ENCODE assay signal across 9 cellular contexts in genomic region chr2:69774984-69775982, GRCh38. TPM values are rescaled to one million over a fixed set of nuclear protein-coding genes. Genes with fewer than 3 reads are reported as not detected.
DNase-seq lines count a peak whose midpoint lies in the region; ATAC-seq and TF ChIP-seq lines count a peak whose summit lies in the region.
"Had no signal": no experiment of that assay in that cellular context is flagged by ENCODE, and none has a peak within 500 bp of the region (broad histone marks: within the 10 kb centered on the region; RNA-seq: fewer than 3 reads in every experiment).

No MANE protein-coding gene starts in this region.

- no peaks in the 10 kb centered on the region for H3K36me3 Mint-ChIP-seq in activated naive CD4-positive, alpha-beta T cell treated with anti-CD3 and anti-CD28 coated beads for 36 hours (ENCODE audit: low read depth)
- H3K36me3 Mint-ChIP-seq in IgD-negative memory B cell, result no peaks in the 10 kb centered on the region
- peaks cover 5% of the 10 kb centered on the region for H3K36me3 Mint-ChIP-seq in endodermal cell (ENCODE audit: low read depth)

- 87% methylated on average over 7 of the region's 7 CpGs for WGBS in hepatocyte (ENCODE audit: low lambda C conversion rate, missing lambda C conversion rate)
- WGBS in upper lobe of left lung, 2 donors, result 49 to 59% methylated on average over 7 of the region's 7 CpGs
- WGBS in endodermal cell (ENCODE audit: insufficient coverage in 1 of 2, insufficient read length in 1 of 2), 2 experiments, result 91 to 93% methylated on average over 2 to 7 of the region's 7 CpGs

- H3K4me2 ChIP-seq in hepatocyte, result no peak overlapping the region

- H3K36me3 ChIP-seq in hepatocyte (replicated peaks; ENCODE audit: insufficient read depth, low read depth) (no peaks in the 10 kb centered on the region), upper lobe of left lung (no peaks in the 10 kb centered on the region), MG63 (no peaks in the 10 kb centered on the region; the same call in 1 of the 2 replicates), endodermal cell (ENCODE audit: control insufficient read depth, insufficient read depth, low read length) (no peaks in the 10 kb centered on the region)

- CTCF ChIA-PET in activated naive CD4-positive, alpha-beta T cell treated with anti-CD3 and anti-CD28 coated beads for 36 hours (lab: Charles Lee), result interaction anchor here (0.6 to 1.3 kb wide), 2 partner anchors 51 to 1590 kb away, joined by 3 read pairs; no protein-coding TSS in a partner anchor

- peak; percentile 49 for DNase-seq in activated naive CD4-positive, alpha-beta T cell treated with anti-CD3 and anti-CD28 coated beads for 36 hours
- no peak for DNase-seq in activated naive CD4-positive, alpha-beta T cell treated with anti-CD3 and anti-CD28 coated beads, Interleukin-2, amount 50 U/mL, for 16 hours
- DNase-seq in hepatocyte (ENCODE audit: low spot score), result no peak
- peak in 1 of 2 donors; percentile 32 for DNase-seq in upper lobe of left lung
- no peak for DNase-seq in DMS79 treated with DMSO at 0.1 percent for 48 hours (lab: John Stamatoyannopoulos, UW)
- no peak for DNase-seq in MG63
- DNase-seq in endodermal cell, result no peak
- DNase-seq: NCI-H82 had no signal

- H3K27me3 ChIP-seq in hepatocyte, result no peaks in the 10 kb centered on the region
- H3K27me3 ChIP-seq in upper lobe of left lung, result no peaks in the 10 kb centered on the region
- no peaks in the 10 kb centered on the region for H3K27me3 ChIP-seq in MG63
- no peaks in the 10 kb centered on the region for H3K27me3 ChIP-seq in endodermal cell (ENCODE audit: control insufficient read depth, insufficient read depth, low read length, poor library complexity, severe bottlenecking)

- no peaks in the 10 kb centered on the region for H3K9me2 ChIP-seq in hepatocyte (replicated peaks; ENCODE audit: insufficient read depth)

- H3K4me3 Mint-ChIP-seq in activated naive CD4-positive, alpha-beta T cell treated with anti-CD3 and anti-CD28 coated beads for 36 hours, result no peak overlapping the region
- H3K4me3 Mint-ChIP-seq in IgD-negative memory B cell (peak overlapping the region; percentile 8 to 82 (median 46)), endodermal cell (no peak overlapping the region)

- H3K4me1 ChIP-seq in hepatocyte (ENCODE audit: insufficient read depth) (peaks cover 40% of the 10 kb centered on the region), upper lobe of left lung (peaks cover 31 to 55% (median 39%) of the 10 kb centered on the region in 4 donors), endodermal cell (ENCODE audit: control insufficient read depth, insufficient read depth, low read length) (peaks cover 8% of the 10 kb centered on the region)

- no peak overlapping the region for H2AFZ ChIP-seq in hepatocyte

- no peak for ATAC-seq in upper lobe of left lung (ENCODE audit: low FRiP score in 2 of 2)

- peaks cover 43% of the 10 kb centered on the region for H3K79me2 ChIP-seq in hepatocyte

- no peak for TF ChIP-seq EP300 in upper lobe of left lung (IDR thresholded peaks at IDR 0.05)

- no peak for TF ChIP-seq POLR2A in upper lobe of left lung (IDR thresholded peaks at IDR 0.05)

- no peaks in the 10 kb centered on the region for H3K27me3 Mint-ChIP-seq in activated naive CD4-positive, alpha-beta T cell treated with anti-CD3 and anti-CD28 coated beads for 36 hours (ENCODE audit: low read depth)
- no peaks in the 10 kb centered on the region for H3K27me3 Mint-ChIP-seq in IgD-negative memory B cell
- H3K27me3 Mint-ChIP-seq in endodermal cell (ENCODE audit: insufficient read depth), result no peaks in the 10 kb centered on the region

- no peaks in the 10 kb centered on the region for H4K20me1 ChIP-seq in hepatocyte (ENCODE audit: insufficient read depth, poor library complexity, severe bottlenecking)

- intact Hi-C loops in activated naive CD4-positive, alpha-beta T cell treated with anti-CD3 and anti-CD28 coated beads for 36 hours (cut with micrococcal nuclease), result loop anchor here (2.0 kb wide), 3 partner anchors 24 to 54 kb away; partner anchors contain the start of gene GMCL1

- H3K9me3 ChIP-seq in hepatocyte (ENCODE audit: low read depth) (no peaks in the 10 kb centered on the region), upper lobe of left lung (no peaks in the 10 kb centered on the region), MG63 (no peaks in the 10 kb centered on the region), endodermal cell (ENCODE audit: control insufficient read depth, low read length) (peaks cover 15% of the 10 kb centered on the region)

- H3K4me3 ChIP-seq in hepatocyte (no peak overlapping the region), upper lobe of left lung (no peak overlapping the region), MG63 (no peak overlapping the region), endodermal cell (ENCODE audit: low read length) (no peak overlapping the region)

- H3K9ac ChIP-seq in endodermal cell (ENCODE audit: extremely low read depth, low read length, poor library complexity, severe bottlenecking), result no peak overlapping the region

- H3K9me3 Mint-ChIP-seq in activated naive CD4-positive, alpha-beta T cell treated with anti-CD3 and anti-CD28 coated beads for 36 hours, result peaks cover 5% of the 10 kb centered on the region
- H3K9me3 Mint-ChIP-seq in IgD-negative memory B cell, result no peaks in the 10 kb centered on the region
- peaks cover 20% of the 10 kb centered on the region for H3K9me3 Mint-ChIP-seq in endodermal cell

- H3K4me1 Mint-ChIP-seq in activated naive CD4-positive, alpha-beta T cell treated with anti-CD3 and anti-CD28 coated beads for 36 hours (ENCODE audit: low read depth), result peaks cover 41% of the 10 kb centered on the region
- H3K4me1 Mint-ChIP-seq in IgD-negative memory B cell, result peaks cover 21 to 33% (median 32%) of the 10 kb centered on the region in 3 donors
- H3K4me1 Mint-ChIP-seq in endodermal cell, result peaks cover 25% of the 10 kb centered on the region

- peak overlapping the region; percentile 7 for H3K27ac Mint-ChIP-seq in activated naive CD4-positive, alpha-beta T cell treated with anti-CD3 and anti-CD28 coated beads for 36 hours
- peak overlapping the region; percentile 20 to 88 (median 21) for H3K27ac Mint-ChIP-seq in IgD-negative memory B cell
- H3K27ac Mint-ChIP-seq in endodermal cell, result no peak overlapping the region

- H3K27ac ChIP-seq in hepatocyte, result peak overlapping the region; percentile 60
- H3K27ac ChIP-seq in upper lobe of left lung, result peak overlapping the region; percentile 8 to 80 (median 60)
- H3K27ac ChIP-seq in endodermal cell (ENCODE audit: low read depth, low read length), result no peak overlapping the region

- no peak for TF ChIP-seq CTCF in hepatocyte (IDR thresholded peaks at IDR 0.05; ENCODE audit: poor library complexity)
- TF ChIP-seq CTCF in upper lobe of left lung (IDR thresholded peaks at IDR 0.05), result no peak
- no peak for TF ChIP-seq CTCF in endodermal cell (conservative IDR thresholded peaks at IDR 0.05)

RNA-seq across cellular contexts. Expression of gene ANXA4, which starts 33.3 kb away (rescaled TPM):
- 10 to 100 TPM; 21.4 to 23.9 TPM for total RNA-seq in activated naive CD4-positive, alpha-beta T cell treated with anti-CD3 and anti-CD28 coated beads for 36 hours
- polyA plus RNA-seq in IgD-negative memory B cell (121 TPM), hepatocyte (191 and 231 TPM in 2 replicates)
- total RNA-seq in hepatocyte (98.8 and 107 TPM in 2 replicates), upper lobe of left lung (100 to 1,000 TPM in 5 of 6 donors, 10 to 100 TPM in 1; 84.0 to 214 (median 161) TPM), endodermal cell (10 to 100 TPM; 18.0 to 21.4 TPM)
- 40.6 and 40.7 TPM in 2 replicates for total RNA-seq in MG63 (2014; rRNA removed; shearing (Covaris generic); ENCODE audit: low replicate concordance)
- polyA plus RNA-seq in endodermal cell (2013, experiment 1 of 2), result 11.0 TPM
- 11.1 TPM for polyA plus RNA-seq in endodermal cell (2013, experiment 2 of 2)

RNA-seq across cellular contexts. Expression of gene GMCL1, which starts 54.2 kb away (rescaled TPM):
- 10 to 100 TPM; 15.9 to 19.4 TPM for total RNA-seq in activated naive CD4-positive, alpha-beta T cell treated with anti-CD3 and anti-CD28 coated beads for 36 hours
- polyA plus RNA-seq in IgD-negative memory B cell (25.7 TPM), hepatocyte (17.9 and 18.8 TPM in 2 replicates)
- total RNA-seq in hepatocyte (18.1 and 22.5 TPM in 2 replicates), upper lobe of left lung (10 to 100 TPM; 11.9 to 23.1 (median 17.5) TPM), endodermal cell (10 to 100 TPM; 19.7 to 25.5 TPM)
- 2.2 and 4.6 TPM in 2 replicates for total RNA-seq in MG63 (2014; rRNA removed; shearing (Covaris generic); ENCODE audit: low replicate concordance)
- polyA plus RNA-seq in endodermal cell (2013, experiment 1 of 2), result 24.0 TPM
- polyA plus RNA-seq in endodermal cell (2013, experiment 2 of 2), result 22.6 TPM

Comparison
In these comparisons a context has a peak if more than half of its experiments do, and no peak if none do; other contexts are left out.
1. H3K4me3 Mint-ChIP-seq: peak in IgD-negative memory B cell (4 of 4); none in activated naive CD4-positive, alpha-beta T cell treated with anti-CD3 and anti-CD28 coated beads for 36 hours (single experiment) and endodermal cell (single experiment).